Comparison of ENCODE assay signal across 17 cellular contexts in the genomic region with DNA sequence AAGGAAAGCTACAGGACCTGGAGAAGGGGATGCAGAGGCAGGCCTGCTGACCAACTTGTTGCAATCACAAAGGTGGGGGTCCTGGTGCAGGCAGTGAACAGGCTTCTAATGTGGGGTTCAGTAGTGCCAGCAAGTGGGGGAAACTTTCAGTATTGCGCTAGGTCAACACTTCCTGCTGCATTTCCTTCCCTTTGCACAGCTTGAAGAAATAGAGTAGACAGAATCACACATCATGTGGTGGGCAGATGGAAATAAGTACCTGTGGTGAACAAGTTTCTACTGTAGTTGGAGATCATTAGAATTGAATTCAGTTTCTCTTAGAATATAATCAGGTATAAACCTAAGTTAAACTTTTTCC.
A peak's percentile ranks its signal among the peaks of the same experiment; 100 is the strongest.
DNase-seq lines count a peak whose midpoint lies in the region; ATAC-seq, FAIRE-seq and TF ChIP-seq lines count a peak whose summit lies in the region.
"Had no signal": no experiment of that assay in that cellular context is flagged by ENCODE, and none has a peak within 500 bp of the region (broad histone marks: within the 10 kb centered on the region; RNA-seq: fewer than 3 reads in every experiment).

No MANE protein-coding gene starts in this region.

- H3K4me3 ChIP-seq in BLaER1, result no peak overlapping the region
- H3K4me3 ChIP-seq: SJSA1, transverse colon had no signal

- 0 out of 2 replicates have a peak overlapping the region, but pooled peaks have one; percentile 29 for H3K27ac ChIP-seq in BLaER1
- H3K27ac ChIP-seq: SJSA1 had no signal

- H3K27me3 Mint-ChIP-seq in Calu3 (ENCODE audit: unreplicated experiment) (no peaks in the 10 kb centered on the region), natural killer cell (ENCODE audit: low read depth in 2 of 2) (no peaks in the 10 kb centered on the region)
- no peaks in the 10 kb centered on the region for H3K27me3 Mint-ChIP-seq in activated T-helper 17 cell treated with anti-CD3 and anti-CD28 coated beads, Interleukin-2, amount 50 U/mL, for 72 hours

- no peak for ATAC-seq in activated T-helper 17 cell treated with anti-CD3 and anti-CD28 coated beads, Interleukin-2, amount 50 U/mL, for 72 hours (replicated peaks)
- peak; percentile 29 to 72 (median 64) for ATAC-seq in natural killer cell
- ATAC-seq: activated T-cell treated with anti-CD3 and anti-CD28 coated beads, Interleukin-2, amount 50 U/mL, for 4 hours had no signal

- H3K4me2 ChIP-seq in BLaER1, result peak overlapping the region; percentile 40

- H3K27ac Mint-ChIP-seq in Calu3 (ENCODE audit: unreplicated experiment), result peak overlapping the region; percentile 79
- H3K27ac Mint-ChIP-seq in activated T-helper 17 cell treated with anti-CD3 and anti-CD28 coated beads, Interleukin-2, amount 50 U/mL, for 72 hours, result peak overlapping the region; percentile 73
- peak overlapping the region; percentile 60 to 86 for H3K27ac Mint-ChIP-seq in natural killer cell

- H3K4me1 ChIP-seq in BLaER1, result peaks cover 61% of the 10 kb centered on the region

- intact Hi-C loops in Calu3 (cut with micrococcal nuclease; ENCODE audit: unreplicated experiment), result no loop called here
- intact Hi-C loops in natural killer cell (cut with micrococcal nuclease), result no loop called here

- H3K4me1 Mint-ChIP-seq in Calu3 (ENCODE audit: low read depth, unreplicated experiment), result peaks cover 14% of the 10 kb centered on the region
- H3K4me1 Mint-ChIP-seq in activated T-helper 17 cell treated with anti-CD3 and anti-CD28 coated beads, Interleukin-2, amount 50 U/mL, for 72 hours, result peaks cover 48% of the 10 kb centered on the region
- peaks cover 61 to 74% of the 10 kb centered on the region in 2 donors for H3K4me1 Mint-ChIP-seq in natural killer cell

- H3K36me3 ChIP-seq in BLaER1, result peaks cover 82% of the 10 kb centered on the region

- no peaks in the 10 kb centered on the region for H3K9me3 Mint-ChIP-seq in Calu3 (ENCODE audit: low read depth, unreplicated experiment)
- H3K9me3 Mint-ChIP-seq in activated T-helper 17 cell treated with anti-CD3 and anti-CD28 coated beads, Interleukin-2, amount 50 U/mL, for 72 hours, result no peaks in the 10 kb centered on the region
- H3K9me3 Mint-ChIP-seq in natural killer cell, result no peaks in the 10 kb centered on the region
- H3K9me3 Mint-ChIP-seq: activated T-cell treated with anti-CD3 and anti-CD28 coated beads, Interleukin-2, amount 50 U/mL, for 4 hours; endodermal cell had no signal

- H3K27me3 ChIP-seq in BLaER1, result no peaks in the 10 kb centered on the region
- H3K27me3 ChIP-seq: SJSA1, transverse colon had no signal

- H3K9me3 ChIP-seq in BLaER1, result no peaks in the 10 kb centered on the region
- H3K9me3 ChIP-seq: SJSA1, transverse colon had no signal

- H3K36me3 Mint-ChIP-seq in Calu3 (ENCODE audit: insufficient read depth, unreplicated experiment) (peaks cover 78% of the 10 kb centered on the region), natural killer cell (peaks cover 33% of the 10 kb centered on the region)
- peaks cover 7% of the 10 kb centered on the region for H3K36me3 Mint-ChIP-seq in activated T-helper 17 cell treated with anti-CD3 and anti-CD28 coated beads, Interleukin-2, amount 50 U/mL, for 72 hours (ENCODE audit: low read depth)

- DNase-seq in Calu3 (no peak), natural killer cell (no peak), urothelium cell line (ENCODE audit: low spot score) (no peak), NCI-H128 (lab: John Stamatoyannopoulos, UW; ENCODE audit: unreplicated experiment) (no peak)
- DNase-seq in effector CD8-positive, alpha-beta T cell (lab: John Stamatoyannopoulos, UW), result no peak
- DNase-seq in stimulated activated CD4-positive, alpha-beta T cell treated with anti-CD3 and anti-CD28 coated beads, Interleukin-4, amount 100 ng/mL, for 1 hour, result no peak
- DNase-seq: activated T-cell treated with anti-CD3 and anti-CD28 coated beads, Interleukin-2, amount 50 U/mL, for 4 hours; NCI-H1048; NCI-H2171 treated with DMSO at 0.1 percent for 48 hours; stimulated activated CD4-positive, alpha-beta T cell treated with anti-CD3 and anti-CD28 coated beads, Interleukin-12 subunit alpha, Interleukin-12 subunit beta, amount 100 ng/mL, for 4 hours; transverse colon had no signal

- BruUV-seq in Calu3 (replicated peaks; lab: Mats Ljungman, UMichigan), result no TSS peak

- no peak overlapping the region; the same call in 1 of the 2 replicates for H3K9ac ChIP-seq in BLaER1

- CTCF ChIA-PET in Calu3 (lab: Charles Lee), result no interaction called here

- peaks cover 81% of the 10 kb centered on the region for H4K20me1 ChIP-seq in BLaER1

- TF ChIP-seq CTCF in Calu3 (IDR thresholded peaks at IDR 0.05; ENCODE audit: unreplicated experiment), result no peak
- no peak for TF ChIP-seq CTCF in natural killer cell (IDR thresholded peaks at IDR 0.05)

- H3K4me3 Mint-ChIP-seq in Calu3 (ENCODE audit: low read depth, unreplicated experiment) (no peak overlapping the region), natural killer cell (peak overlapping the region; percentile 55)
- no peak overlapping the region for H3K4me3 Mint-ChIP-seq in activated T-helper 17 cell treated with anti-CD3 and anti-CD28 coated beads, Interleukin-2, amount 50 U/mL, for 72 hours
- H3K4me3 Mint-ChIP-seq: activated T-cell treated with anti-CD3 and anti-CD28 coated beads, Interleukin-2, amount 50 U/mL, for 4 hours; endodermal cell had no signal

- no peak for FAIRE-seq in urothelium cell line (lab: Jason Lieb, UNC)
- FAIRE-seq: frontal cortex, keratinocyte had no signal
